ENCODE assay signal across 8 cellular contexts in the genomic region with DNA sequence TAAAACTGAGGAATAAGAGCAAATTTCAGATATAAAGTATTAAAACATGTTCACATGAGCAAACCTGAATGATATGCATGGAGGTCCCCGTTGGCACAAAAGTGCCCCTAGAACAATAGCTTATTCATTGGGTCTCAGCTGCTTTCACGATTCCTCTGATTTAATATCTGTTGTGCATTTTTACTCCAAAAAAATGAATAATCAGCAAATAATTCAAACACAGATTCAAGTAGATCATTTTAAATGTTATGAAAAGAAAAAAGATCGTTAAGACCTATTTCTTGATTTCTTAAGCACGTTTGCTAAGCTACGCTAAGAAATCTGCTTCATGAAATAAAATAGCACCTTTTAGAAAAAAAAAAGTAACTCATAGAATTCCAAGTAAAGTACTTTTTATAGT. TPM values are rescaled to one million over a fixed set of nuclear protein-coding genes. Genes with fewer than 3 reads are reported as not detected.
"Had no signal": no experiment of that assay in that cellular context is flagged by ENCODE, and none has a peak within 500 bp of the region (broad histone marks: within the 10 kb centered on the region; RNA-seq: fewer than 3 reads in every experiment).

No MANE protein-coding gene starts in this region.

- H3K27ac ChIP-seq: GM23248, HL-60 had no signal

- H3K4me1 ChIP-seq: HAP-1 had no signal

- H3K9me3 ChIP-seq: HAP-1 had no signal

- H2AFZ ChIP-seq: GM23248 had no signal

- H3K4me3 ChIP-seq: GM23248, HAP-1 had no signal

- DNase-seq: GM23248, GOT3, H7, HFFc6, KG1 had no signal

- ATAC-seq: HCT116 had no signal

- H3K36me3 ChIP-seq: HAP-1 had no signal

RNA-seq across cellular contexts. Expression of a gene that starts 21.7 kb away (rescaled TPM):
- polyA plus RNA-seq: GM23248 had no signal
